ENCODE assay signal across 23 cellular contexts in the genomic region with DNA sequence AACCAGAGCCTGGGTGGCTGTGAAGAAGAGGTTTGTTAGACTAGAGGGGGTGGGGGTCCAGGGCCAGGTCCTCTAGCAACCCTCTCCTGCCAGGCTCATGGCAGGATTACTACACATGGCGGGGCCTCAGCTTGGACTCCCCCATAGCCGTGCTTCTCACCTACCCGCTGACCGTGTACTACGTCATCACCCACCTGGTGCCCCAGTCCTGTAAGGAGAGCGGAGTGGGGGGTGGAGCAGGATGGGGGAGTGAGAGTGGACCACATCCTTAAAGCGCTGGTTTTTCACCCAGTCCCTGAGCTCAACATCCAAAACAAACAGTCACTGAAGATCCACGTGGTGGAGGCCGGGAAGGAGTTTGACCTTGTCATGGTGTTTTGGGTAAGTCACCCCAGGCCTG. TPM values are rescaled to one million over a fixed set of nuclear protein-coding genes. Genes with fewer than 3 reads are reported as not detected.
"Had no signal": no experiment of that assay in that cellular context is flagged by ENCODE, and none has a peak within 500 bp of the region (broad histone marks: within the 10 kb centered on the region; RNA-seq: fewer than 3 reads in every experiment).

No MANE protein-coding gene starts in this region.

- H3K4me3 ChIP-seq: SJSA1, SK-N-MC had no signal

- FAIRE-seq: RCC 7860 had no signal

- H3K27ac ChIP-seq: SJSA1, SK-N-MC had no signal

- DNase-seq: KBM-7, MV-4-11, NCI-H1048, NCI-H1105, NCI-H1417, NCI-H1436 treated with DMSO at 0.1 percent for 48 hours, NCI-H1694, NCI-H187 treated with DMSO at 0.1 percent for 48 hours, NCI-H2029 treated with DMSO at 0.1 percent for 48 hours, NCI-H2107, NCI-H2227 treated with DMSO at 0.1 percent for 48 hours, NCI-H510A, NCI-H524 treated with DMSO at 0.1 percent for 48 hours, NCI-H69, NCI-H774, Right ventricle myocardium superior, RPMI8226, SIG-M5 had no signal

RNA-seq across cellular contexts. Expression of gene CXCL16, which starts 4.2 kb away (rescaled TPM):
- total RNA-seq: SJSA1 had no signal

RNA-seq across cellular contexts. Expression of gene ZMYND15, which starts 4.3 kb away (rescaled TPM):
- total RNA-seq: Right ventricle myocardium superior, SJSA1 had no signal

RNA-seq across cellular contexts. Expression of gene TM4SF5, which starts 27.8 kb away (rescaled TPM):
- total RNA-seq: LHCN-M2, MCF 10A, Right ventricle myocardium superior, SJSA1 had no signal
